22 cellular contexts compared by ENCODE assay signal in genomic region chr10:128714240-128714639, GRCh38.
A peak's percentile ranks its signal among the peaks of the same experiment; 100 is the strongest.
DNase-seq lines count a peak whose midpoint lies in the region; ATAC-seq, FAIRE-seq and TF ChIP-seq lines count a peak whose summit lies in the region.
"Had no signal": no experiment of that assay in that cellular context is flagged by ENCODE, and none has a peak within 500 bp of the region (broad histone marks: within the 10 kb centered on the region; RNA-seq: fewer than 3 reads in every experiment).

No MANE protein-coding gene starts in this region.

- H3K27ac Mint-ChIP-seq in neural progenitor cell: no peak overlapping the region
- H3K27ac Mint-ChIP-seq: CD14-positive monocyte; CD4-positive, alpha-beta memory T cell; GM23338; HFFc6; IgD-negative memory B cell had no signal

- no peak for TF ChIP-seq CTCF in AG10803 (conservative IDR thresholded peaks at IDR 0.05; ENCODE audit: low read length)
- TF ChIP-seq CTCF in neural progenitor cell (IDR thresholded peaks at IDR 0.05): no peak

- H3K27me3 Mint-ChIP-seq in neural progenitor cell (ENCODE audit: insufficient read depth, low read depth): peaks cover 2% of the 10 kb centered on the region

- no peak overlapping the region for H3K9ac ChIP-seq in neural progenitor cell
- H3K9ac ChIP-seq: BLaER1 had no signal

- H3K4me3 ChIP-seq in AG10803 (ENCODE audit: low read length) (no peak overlapping the region), neural progenitor cell (no peak overlapping the region)
- H3K4me3 ChIP-seq: BLaER1, GM23338 had no signal

- no peaks in the 10 kb centered on the region for H3K36me3 ChIP-seq in neural progenitor cell
- H3K36me3 ChIP-seq: BLaER1 had no signal

- FAIRE-seq in endometrium (lab: Jason Lieb, UNC): peak; percentile 43
- FAIRE-seq: GM12892, GM18507, H54, HepG2 had no signal

- H3K36me3 Mint-ChIP-seq in neural progenitor cell: no peaks in the 10 kb centered on the region
- H3K36me3 Mint-ChIP-seq: CD14-positive monocyte; CD4-positive, alpha-beta memory T cell; IgD-negative memory B cell had no signal

- no peaks in the 10 kb centered on the region for H3K27me3 ChIP-seq in neural progenitor cell
- H3K27me3 ChIP-seq: BLaER1 had no signal

- H3K79me2 ChIP-seq in neural progenitor cell (ENCODE audit: low read depth): no peaks in the 10 kb centered on the region

- H3K4me1 Mint-ChIP-seq in neural progenitor cell: peaks cover 17% of the 10 kb centered on the region
- H3K4me1 Mint-ChIP-seq: CD14-positive monocyte; CD4-positive, alpha-beta memory T cell; IgD-negative memory B cell had no signal

- peak overlapping the region; percentile 7 for H2AFZ ChIP-seq in neural progenitor cell (replicated peaks)

- no peak overlapping the region for H3K4me2 ChIP-seq in neural progenitor cell
- H3K4me2 ChIP-seq: BLaER1, GM23338 had no signal

- DNase-seq in AG10803 (ENCODE audit: low read depth) (peak; percentile 49), neural progenitor cell (ENCODE audit: low spot score) (no peak), ureter (ENCODE audit: low spot score) (no peak), kidney tubule cell (ENCODE audit: low spot score) (no peak)
- DNase-seq in activated naive CD4-positive, alpha-beta T cell treated with anti-CD3 and anti-CD28 coated beads, Interleukin-2, amount 50 U/mL, for 16 hours: no peak
- DNase-seq: ACHN; CD4-positive, alpha-beta memory T cell; DMS153; DMS79; GDM1; HCEC 1CT; HFFc6 had no signal

- no peaks in the 10 kb centered on the region for H3K9me3 Mint-ChIP-seq in neural progenitor cell
- H3K9me3 Mint-ChIP-seq: GM23338, IgD-negative memory B cell had no signal

- H3K4me1 ChIP-seq in neural progenitor cell: peaks cover 9% of the 10 kb centered on the region
- H3K4me1 ChIP-seq: BLaER1 had no signal

- no peak for ATAC-seq in HG03135 (IDR thresholded peaks at IDR 0.05; ENCODE audit: unreplicated experiment)
- ATAC-seq: GM23338, HepG2 had no signal

- H3K27ac ChIP-seq in neural progenitor cell: no peak overlapping the region
- H3K27ac ChIP-seq: BLaER1 had no signal

- H4K20me1 ChIP-seq in neural progenitor cell (ENCODE audit: low read depth): no peaks in the 10 kb centered on the region
- H4K20me1 ChIP-seq: BLaER1 had no signal

- no peak overlapping the region for H3K4me3 Mint-ChIP-seq in neural progenitor cell
- H3K4me3 Mint-ChIP-seq: CD14-positive monocyte; CD4-positive, alpha-beta memory T cell; GM23338; HFFc6; IgD-negative memory B cell had no signal

- no peaks in the 10 kb centered on the region for H3F3A ChIP-seq in neural progenitor cell (ENCODE audit: low read depth)

- no peaks in the 10 kb centered on the region for H3K9me3 ChIP-seq in neural progenitor cell (ENCODE audit: low read depth)
- H3K9me3 ChIP-seq: BLaER1 had no signal
